In the genomic region with DNA sequence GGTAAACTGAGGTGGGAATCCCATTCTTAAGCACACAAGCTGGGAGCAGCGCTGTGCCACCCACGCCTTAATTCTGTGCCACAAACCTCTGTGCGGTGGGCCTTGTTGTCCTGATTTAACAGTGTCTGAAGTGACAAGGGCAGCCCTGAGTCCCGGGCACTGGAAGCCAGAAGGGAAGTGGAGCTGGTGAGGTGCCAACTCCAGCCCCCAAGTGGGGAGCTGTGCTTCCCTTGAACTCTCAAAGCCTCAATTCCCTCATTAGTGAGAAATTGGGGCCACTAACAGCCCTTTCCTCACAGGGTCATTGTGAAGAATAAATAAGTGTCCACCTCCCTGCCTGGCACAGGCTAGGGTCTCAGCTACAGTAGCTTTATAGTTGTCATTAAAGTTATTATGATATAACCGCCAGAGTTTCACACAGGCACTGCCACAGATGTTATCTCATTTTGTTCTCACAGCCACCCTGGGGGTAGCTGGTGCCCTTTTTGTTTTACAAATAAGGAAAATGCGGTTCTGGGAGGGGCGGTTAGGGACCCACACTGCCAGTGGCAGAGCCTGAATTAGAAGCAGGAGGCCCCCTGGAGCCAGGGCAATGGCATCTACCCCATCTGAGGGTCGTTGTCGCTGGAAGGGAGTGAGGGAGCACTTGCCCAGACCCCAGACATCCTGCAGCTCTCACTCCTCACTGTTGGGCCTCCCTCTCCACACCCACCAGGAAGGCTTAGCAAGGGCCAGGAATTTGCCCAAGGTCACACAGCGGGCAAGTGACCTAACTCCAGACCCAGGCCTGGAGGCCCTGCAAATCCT, we compare ENCODE assay signal across 1 cellular context.
TF ChIP-seq lines count a peak whose summit lies in the region.

No MANE protein-coding gene starts in this region.

TF ChIP-seq in HEK293, 187 proteins besides CTCF, POLR2A, EP300 and RAD21 (continued from another document):
- TF ChIP-seq, protein P1, sequence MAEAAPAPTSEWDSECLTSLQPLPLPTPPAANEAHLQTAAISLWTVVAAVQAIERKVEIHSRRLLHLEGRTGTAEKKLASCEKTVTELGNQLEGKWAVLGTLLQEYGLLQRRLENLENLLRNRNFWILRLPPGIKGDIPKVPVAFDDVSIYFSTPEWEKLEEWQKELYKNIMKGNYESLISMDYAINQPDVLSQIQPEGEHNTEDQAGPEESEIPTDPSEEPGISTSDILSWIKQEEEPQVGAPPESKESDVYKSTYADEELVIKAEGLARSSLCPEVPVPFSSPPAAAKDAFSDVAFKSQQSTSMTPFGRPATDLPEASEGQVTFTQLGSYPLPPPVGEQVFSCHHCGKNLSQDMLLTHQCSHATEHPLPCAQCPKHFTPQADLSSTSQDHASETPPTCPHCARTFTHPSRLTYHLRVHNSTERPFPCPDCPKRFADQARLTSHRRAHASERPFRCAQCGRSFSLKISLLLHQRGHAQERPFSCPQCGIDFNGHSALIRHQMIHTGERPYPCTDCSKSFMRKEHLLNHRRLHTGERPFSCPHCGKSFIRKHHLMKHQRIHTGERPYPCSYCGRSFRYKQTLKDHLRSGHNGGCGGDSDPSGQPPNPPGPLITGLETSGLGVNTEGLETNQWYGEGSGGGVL (tag by site-specific recombination; IDR thresholded peaks at IDR 0.05): no peak
- TF ChIP-seq ZNF394 (tag by site-specific recombination; IDR thresholded peaks at IDR 0.05; ENCODE audit: borderline replicate concordance) (no peak), ZNF223 (tag by site-specific recombination; IDR thresholded peaks at IDR 0.05) (no peak), ZNF560 (tag by site-specific recombination; IDR thresholded peaks at IDR 0.05; ENCODE audit: borderline replicate concordance) (no peak)
- TF ChIP-seq, protein P2, sequence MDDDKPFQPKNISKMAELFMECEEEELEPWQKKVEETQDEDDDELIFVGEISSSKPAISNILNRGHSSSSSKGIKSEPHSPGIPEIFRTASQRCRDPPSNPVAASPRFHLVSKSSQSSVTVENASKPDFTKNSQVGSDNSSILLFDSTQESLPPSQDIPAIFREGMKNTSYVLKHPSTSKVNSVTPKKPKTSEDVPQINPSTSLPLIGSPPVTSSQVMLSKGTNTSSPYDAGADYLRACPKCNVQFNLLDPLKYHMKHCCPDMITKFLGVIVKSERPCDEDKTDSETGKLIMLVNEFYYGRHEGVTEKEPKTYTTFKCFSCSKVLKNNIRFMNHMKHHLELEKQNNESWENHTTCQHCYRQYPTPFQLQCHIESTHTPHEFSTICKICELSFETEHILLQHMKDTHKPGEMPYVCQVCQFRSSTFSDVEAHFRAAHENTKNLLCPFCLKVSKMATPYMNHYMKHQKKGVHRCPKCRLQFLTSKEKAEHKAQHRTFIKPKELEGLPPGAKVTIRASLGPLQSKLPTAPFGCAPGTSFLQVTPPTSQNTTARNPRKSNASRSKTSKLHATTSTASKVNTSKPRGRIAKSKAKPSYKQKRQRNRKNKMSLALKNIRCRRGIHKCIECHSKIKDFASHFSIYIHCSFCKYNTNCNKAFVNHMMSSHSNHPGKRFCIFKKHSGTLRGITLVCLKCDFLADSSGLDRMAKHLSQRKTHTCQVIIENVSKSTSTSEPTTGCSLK (tag by site-specific recombination; IDR thresholded peaks at IDR 0.05): no peak
TF ChIP-seq in HEK293: peak in this region for 10.
